8 cellular contexts compared by ENCODE assay signal in genomic region chr6:33453361-33454008, GRCh38. TPM values are rescaled to one million over a fixed set of nuclear protein-coding genes. Genes with fewer than 3 reads are reported as not detected.
DNase-seq lines count a peak whose midpoint lies in the region; ATAC-seq and TF ChIP-seq lines count a peak whose summit lies in the region.

No MANE protein-coding gene starts in this region.

- H3K4me3 Mint-ChIP-seq in CD14-positive monocyte (peak overlapping the region; percentile 89 to 91), chondrocyte (ENCODE audit: unreplicated experiment) (peak overlapping the region; percentile 95), naive B cell (peak overlapping the region; percentile 92 to 98 (median 97))

- ATAC-seq in naive B cell (ENCODE audit: low read depth in 2 of 2) (no peak), HG02642 (IDR thresholded peaks at IDR 0.05; ENCODE audit: poor library complexity, unreplicated experiment) (no peak), GM21528 (IDR thresholded peaks at IDR 0.05; ENCODE audit: low FRiP score, unreplicated experiment) (no peak), GM19395 (IDR thresholded peaks at IDR 0.05; ENCODE audit: unreplicated experiment) (no peak)

- H3K36me3 Mint-ChIP-seq in CD14-positive monocyte = peaks cover 21 to 22% of the 10 kb centered on the region in 2 donors
- peaks cover 8% of the 10 kb centered on the region for H3K36me3 Mint-ChIP-seq in chondrocyte (ENCODE audit: low read depth)
- H3K36me3 Mint-ChIP-seq in naive B cell = peaks cover 4 to 9% of the 10 kb centered on the region in 2 donors

- peak overlapping the region; percentile 99 for H3K4me3 ChIP-seq in LNCaP clone FGC (ENCODE audit: low read depth, low read length)

- H3K27ac Mint-ChIP-seq in CD14-positive monocyte (peak overlapping the region; percentile 61 to 95 (median 89)), chondrocyte (ENCODE audit: unreplicated experiment) (peak overlapping the region; percentile 85), naive B cell (peak overlapping the region; percentile 94 to 97 (median 94))

- H3K4me1 Mint-ChIP-seq in CD14-positive monocyte (peaks cover 61% of the 10 kb centered on the region), chondrocyte (ENCODE audit: low read depth) (peaks cover 25% of the 10 kb centered on the region), naive B cell (peaks cover 33 to 42% (median 38%) of the 10 kb centered on the region in 3 donors)

- H3K27me3 Mint-ChIP-seq in CD14-positive monocyte (ENCODE audit: low read depth in 3 of 3) (peaks cover 0 to 3% (median 1%) of the 10 kb centered on the region in 3 donors), chondrocyte (ENCODE audit: low read depth) (no peaks in the 10 kb centered on the region), naive B cell (no peaks in the 10 kb centered on the region)

- no peak for DNase-seq in CD14-positive monocyte (ENCODE audit: low spot score)
- DNase-seq in LNCaP clone FGC (ENCODE audit: low read depth) = no peak
- DNase-seq in chondrocyte (ENCODE audit: low spot score) = no peak
- DNase-seq in naive B cell = no peak
- DNase-seq in NCI-H1417 treated with DMSO at 0.1 percent for 48 hours (lab: John Stamatoyannopoulos, UW) = no peak

- TF ChIP-seq CTCF in CD14-positive monocyte (IDR thresholded peaks at IDR 0.05) (no peak), LNCaP clone FGC (IDR thresholded peaks at IDR 0.05; ENCODE audit: control insufficient read depth, extremely low read depth, insufficient read depth) (no peak), chondrocyte (IDR thresholded peaks at IDR 0.05) (no peak)

- intact Hi-C loops in CD14-positive monocyte (cut with micrococcal nuclease) = loop anchor here in 1 of 2 donors (5.0 kb wide), 1 partner anchor 36 kb away; the partner anchor contains the start of gene CUTA

- H3K9me3 Mint-ChIP-seq in CD14-positive monocyte = no peaks in the 10 kb centered on the region
- H3K9me3 Mint-ChIP-seq in chondrocyte (ENCODE audit: low read depth) = no peaks in the 10 kb centered on the region
- H3K9me3 Mint-ChIP-seq in naive B cell = no peaks in the 10 kb centered on the region

RNA-seq across cellular contexts. Expression of gene ZBTB9, which starts 0.9 kb away (rescaled TPM):
- polyA plus RNA-seq in CD14-positive monocyte = 1 to 10 TPM in 1 of 2 donors, under 1 TPM in 1; 0.42 to 2.0 TPM
- total RNA-seq in chondrocyte = 6.8 to 7.8 TPM (median 7.1 TPM) in 3 replicates
- polyA plus RNA-seq in naive B cell (ENCODE audit: low read depth in 6 of 6) = 1 to 10 TPM; 4.8 to 9.7 (median 7.0) TPM

RNA-seq across cellular contexts. Expression of gene SYNGAP1, which starts 33.6 kb away (rescaled TPM):
- polyA plus RNA-seq in CD14-positive monocyte (not detected), naive B cell (ENCODE audit: low read depth in 6 of 6) (1 to 10 TPM in 1 of 6 donors, under 1 TPM in 4, not detected in 1; 0.25 to 1.9 (median 0.48) TPM)
- total RNA-seq in chondrocyte = 24.2 to 32.6 TPM (median 24.7 TPM) in 3 replicates

RNA-seq across cellular contexts. Expression of gene CUTA, which starts 35.6 kb away (rescaled TPM):
- polyA plus RNA-seq in CD14-positive monocyte (100 to 1,000 TPM; 153 to 160 TPM), naive B cell (ENCODE audit: low read depth in 6 of 6) (100 to 1,000 TPM; 237 to 281 (median 263) TPM)
- 204 to 241 TPM (median 218 TPM) in 3 replicates for total RNA-seq in chondrocyte

RNA-seq across cellular contexts. Expression of gene PHF1, which starts 42.7 kb away (rescaled TPM):
- 1 to 10 TPM; 3.0 to 3.5 TPM for polyA plus RNA-seq in CD14-positive monocyte
- total RNA-seq in chondrocyte = 39.0 to 43.2 TPM (median 42.7 TPM) in 3 replicates
- 10 to 100 TPM; 48.9 to 82.3 (median 55.5) TPM for polyA plus RNA-seq in naive B cell (ENCODE audit: low read depth in 6 of 6)
